1 cellular context compared by ENCODE assay signal in genomic region chr2:50720695-50721314, GRCh38.
A peak's percentile ranks its signal among the peaks of the same experiment; 100 is the strongest.
TF ChIP-seq lines count a peak whose summit lies in the region.

No MANE protein-coding gene starts in this region.

TF ChIP-seq in H1, 55 proteins besides CTCF, POLR2A, EP300 and RAD21 (continued from another document):
- TF ChIP-seq USF2 (IDR thresholded peaks at IDR 0.05; ENCODE audit: low read length) (no peak), SIRT6 (IDR thresholded peaks at IDR 0.05; ENCODE audit: low read length) (no peak), EZH2 (IDR thresholded peaks at IDR 0.05; ENCODE audit: low read depth, low read length, severe bottlenecking) (no peak), GABPA (IDR thresholded peaks at IDR 0.05; ENCODE audit: borderline replicate concordance, insufficient read depth, low read length) (no peak), SP4 (IDR thresholded peaks at IDR 0.05; ENCODE audit: low read length) (no peak), TCF12 (IDR thresholded peaks at IDR 0.05; ENCODE audit: low read depth, low read length) (no peak), CHD2 (IDR thresholded peaks at IDR 0.05; ENCODE audit: low read length) (no peak), KDM5A (IDR thresholded peaks at IDR 0.05; ENCODE audit: low read length) (no peak), FOSL1 (IDR thresholded peaks at IDR 0.05; ENCODE audit: insufficient read depth, low read depth, low read length) (no peak), SP1 (IDR thresholded peaks at IDR 0.05; ENCODE audit: low read depth, low read length) (no peak), TAF1 (IDR thresholded peaks at IDR 0.05; ENCODE audit: low read depth, low read length) (no peak), ASH2L (IDR thresholded peaks at IDR 0.05; ENCODE audit: low read length) (peak; percentile 40)
